Comparison of ENCODE assay signal across 10 cellular contexts in genomic region chr20:33902011-33902410, GRCh38.
"Had no signal": no experiment of that assay in that cellular context is flagged by ENCODE, and none has a peak within 500 bp of the region (broad histone marks: within the 10 kb centered on the region; RNA-seq: fewer than 3 reads in every experiment).

No MANE protein-coding gene starts in this region.

- ATAC-seq: K562 had no signal

- FAIRE-seq: H1, H54, K562 had no signal

- H3K27ac ChIP-seq: GM23248, HL-60 had no signal

- DNase-seq: GM23248, H9, HCEC 1CT, HFFc6, IMR-90, KG1 had no signal

- H3K9ac ChIP-seq: GM23248 had no signal

- H3K27ac Mint-ChIP-seq: HFFc6 had no signal

- H2AFZ ChIP-seq: GM23248 had no signal

- H3K9me3 Mint-ChIP-seq: H9, HFFc6 had no signal

- H3K4me3 Mint-ChIP-seq: H9, HFFc6 had no signal

- H3K4me3 ChIP-seq: GM23248, K562 had no signal
